19 cellular contexts compared by ENCODE assay signal in the genomic region with DNA sequence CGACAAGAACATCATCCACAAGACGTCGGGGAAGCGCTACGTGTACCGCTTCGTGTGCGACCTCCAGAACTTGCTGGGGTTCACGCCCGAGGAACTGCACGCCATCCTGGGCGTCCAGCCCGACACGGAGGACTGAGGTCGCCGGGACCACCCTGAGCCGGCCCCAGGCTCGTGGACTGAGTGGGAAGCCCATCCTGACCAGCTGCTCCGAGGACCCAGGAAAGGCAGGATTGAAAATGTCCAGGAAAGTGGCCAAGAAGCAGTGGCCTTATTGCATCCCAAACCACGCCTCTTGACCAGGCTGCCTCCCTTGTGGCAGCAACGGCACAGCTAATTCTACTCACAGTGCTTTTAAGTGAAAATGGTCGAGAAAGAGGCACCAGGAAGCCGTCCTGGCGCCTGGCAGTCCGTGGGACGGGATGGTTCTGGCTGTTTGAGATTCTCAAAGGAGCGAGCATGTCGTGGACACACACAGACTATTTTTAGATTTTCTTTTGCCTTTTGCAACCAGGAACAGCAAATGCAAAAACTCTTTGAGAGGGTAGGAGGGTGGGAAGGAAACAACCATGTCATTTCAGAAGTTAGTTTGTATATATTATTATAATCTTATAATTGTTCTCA. TPM values are rescaled to one million over a fixed set of nuclear protein-coding genes. Genes with fewer than 3 reads are reported as not detected.
DNase-seq lines count a peak whose midpoint lies in the region; ATAC-seq and TF ChIP-seq lines count a peak whose summit lies in the region.
"Had no signal": no experiment of that assay in that cellular context is flagged by ENCODE, and none has a peak within 500 bp of the region (broad histone marks: within the 10 kb centered on the region; RNA-seq: fewer than 3 reads in every experiment).

No MANE protein-coding gene starts in this region.

- peak overlapping the region in 1 of 7 donors; percentile 35 for H3K27ac Mint-ChIP-seq in CD4-positive, alpha-beta memory T cell
- H3K27ac Mint-ChIP-seq: activated naive CD8-positive, alpha-beta T cell treated with anti-CD3 and anti-CD28 coated beads for 36 hours; naive B cell; stimulated activated memory B cell treated with anti-CD40 and anti-IgM and Interleukin-4, amounts not matched to agents 10 μg/mL and 1 μg/mL and 100 μg/mL, for 72 hours; T-helper 17 cell had no signal

- 0 out of 2 replicates have a peak overlapping the region, but pooled peaks have one; percentile 8 for H3K56ac ChIP-seq in IMR-90 (ENCODE audit: extremely low read depth, insufficient read depth, low read length)

- peaks cover 54% of the 10 kb centered on the region for H3K36me3 ChIP-seq in IMR-90 (ENCODE audit: control insufficient read depth, insufficient read depth, low read length)
- peaks cover 22 to 43% of the 10 kb centered on the region in 2 donors for H3K36me3 ChIP-seq in esophagus (ENCODE audit: control insufficient read depth in 2 of 2, insufficient read depth in 2 of 2, low read length in 1 of 2)
- H3K36me3 ChIP-seq in right lobe of liver, result peaks cover 12 to 61% (median 56%) of the 10 kb centered on the region in 4 donors
- peaks cover 27 to 76% (median 70%) of the 10 kb centered on the region in 6 donors for H3K36me3 ChIP-seq in spleen
- peaks cover 63% of the 10 kb centered on the region for H3K36me3 ChIP-seq in suprapubic skin
- H3K36me3 ChIP-seq in CD4-positive, alpha-beta memory T cell (ENCODE audit: insufficient read depth, low read length), result peaks cover 51% of the 10 kb centered on the region

- H3K4me3 ChIP-seq in IMR-90 (ENCODE audit: insufficient read depth, low read depth, low read length) (no peak overlapping the region), esophagus (ENCODE audit: low read depth in 1 of 2, low read length in 2 of 2) (no peak overlapping the region), right lobe of liver (no peak overlapping the region), spleen (no peak overlapping the region), suprapubic skin (no peak overlapping the region)
- no peak overlapping the region for H3K4me3 ChIP-seq in CD4-positive, alpha-beta memory T cell (ENCODE audit: low read length in 2 of 2)

- peak overlapping the region; percentile 42 for H3K14ac ChIP-seq in IMR-90 (replicated peaks; ENCODE audit: low read depth, low read length)

- BruUV-seq in IMR-90 (replicated peaks; lab: Mats Ljungman, UMichigan), result no TSS peak

- no peak for TF ChIP-seq RAD21 in IMR-90 (IDR thresholded peaks at IDR 0.05; ENCODE audit: low read length)

- in situ Hi-C loops in IMR-90 (cut with MboI; ENCODE audit: low sequenced_read_pairs), result no loop called here

- TF ChIP-seq CTCF in IMR-90 (conservative IDR thresholded peaks at IDR 0.05; ENCODE audit: low read depth, low read length) (no peak), right lobe of liver (IDR thresholded peaks at IDR 0.05) (no peak), spleen (IDR thresholded peaks at IDR 0.05 in 8 of 11, conservative IDR thresholded peaks at IDR 0.05 in 3 of 11) (no peak), suprapubic skin (IDR thresholded peaks at IDR 0.05) (no peak)

- DNase-seq in IMR-90 (no peak), right lobe of liver (peak in 1 of 3 donors; percentile 25), spleen (no peak), suprapubic skin (ENCODE audit: low spot score in 2 of 2) (no peak), NCI-H146 (lab: John Stamatoyannopoulos, UW) (no peak)
- DNase-seq in CD4-positive, alpha-beta memory T cell, result no peak
- DNase-seq: ACHN; activated CD4-positive, alpha-beta T cell treated with anti-CD3 and anti-CD28 coated beads for 1 hour; activated naive CD8-positive, alpha-beta T cell treated with anti-CD3 and anti-CD28 coated beads for 36 hours; activated T-cell treated with anti-CD3 and anti-CD28 coated beads for 4 hours; H7; naive B cell; NCI-H1436; NCI-H446 treated with DMSO at 0.1 percent for 48 hours; T-helper 17 cell had no signal

- no peak overlapping the region for H2AFZ ChIP-seq in IMR-90 (replicated peaks; ENCODE audit: low read length, poor library complexity)

- peak overlapping the region; percentile 47 for H2AK9ac ChIP-seq in IMR-90 (replicated peaks; ENCODE audit: low read depth, low read length, poor library complexity)

- no peak for TF ChIP-seq EP300 in suprapubic skin (IDR thresholded peaks at IDR 0.05)

- peak overlapping the region; percentile 86 for H3K27ac ChIP-seq in IMR-90 (ENCODE audit: insufficient read depth, low read length)
- peak overlapping the region; percentile 50 to 82 for H3K27ac ChIP-seq in esophagus (ENCODE audit: low read depth in 2 of 2, low read length in 1 of 2)
- H3K27ac ChIP-seq in right lobe of liver, result peak overlapping the region; percentile 82 to 97 (median 97)
- H3K27ac ChIP-seq in spleen, result peak overlapping the region in 6 of 8 donors; percentile 31 to 64 (median 47)
- H3K27ac ChIP-seq in suprapubic skin, result no peak overlapping the region
- H3K27ac ChIP-seq in CD4-positive, alpha-beta memory T cell (ENCODE audit: low read depth, low read length), result no peak overlapping the region
- H3K27ac ChIP-seq: KMS-11 had no signal

- 61% methylated on average over 14 of the region's 28 CpGs; no CpG with 5 or more reads in 1 of the 2 experiments for WGBS in IMR-90 (ENCODE audit: extremely low coverage in 2 of 2, insufficient read length in 1 of 2), 2 experiments
- WGBS in esophagus, 2 donors, result 75 to 79% methylated on average over 28 of the region's 28 CpGs
- WGBS in right lobe of liver (ENCODE audit: insufficient coverage, low coverage, low lambda C conversion rate, missing lambda C conversion rate), result 81% methylated on average over 16 of the region's 28 CpGs
- WGBS in spleen, 5 donors, result 64 to 82% (median 82%) methylated on average over 26 to 28 of the region's 28 CpGs
- WGBS in suprapubic skin, result 78% methylated on average over 28 of the region's 28 CpGs

- no peaks in the 10 kb centered on the region for H3K27me3 ChIP-seq in IMR-90 (ENCODE audit: control insufficient read depth, insufficient read depth, low read length)
- H3K27me3 ChIP-seq in esophagus (ENCODE audit: control insufficient read depth in 1 of 2, insufficient read depth in 2 of 2, low read length in 2 of 2), result no peaks in the 10 kb centered on the region
- no peaks in the 10 kb centered on the region for H3K27me3 ChIP-seq in right lobe of liver
- no peaks in the 10 kb centered on the region for H3K27me3 ChIP-seq in spleen (replicated peaks in 1 of 7)
- no peaks in the 10 kb centered on the region for H3K27me3 ChIP-seq in suprapubic skin
- H3K27me3 ChIP-seq in CD4-positive, alpha-beta memory T cell (ENCODE audit: insufficient read depth, low read length), result no peaks in the 10 kb centered on the region

- TF ChIP-seq POLR2A in IMR-90 (IDR thresholded peaks at IDR 0.05; ENCODE audit: low read depth, low read length) (no peak), right lobe of liver (IDR thresholded peaks at IDR 0.05) (no peak), spleen (IDR thresholded peaks at IDR 0.05) (no peak), suprapubic skin (IDR thresholded peaks at IDR 0.05) (no peak)

- peak overlapping the region; percentile 54 for H3K9ac ChIP-seq in IMR-90 (ENCODE audit: low read depth, low read length)
- H3K9ac ChIP-seq: KMS-11 had no signal

- H4K91ac ChIP-seq in IMR-90 (ENCODE audit: insufficient read depth, low read depth, low read length), result peak overlapping the region; percentile 35

- POLR2A ChIA-PET in IMR-90 (lab: Charles Lee; ENCODE audit: unreplicated experiment), result no interaction called here
- POLR2A ChIA-PET in CD4-positive, alpha-beta memory T cell (lab: Charles Lee; ENCODE audit: partially characterized antibody), result interaction anchor here (1.1 kb wide), 1 partner anchor 315 kb away, joined by 3 read pairs; no protein-coding TSS in a partner anchor

- peaks cover 12% of the 10 kb centered on the region for H4K20me1 ChIP-seq in IMR-90 (ENCODE audit: insufficient read depth, low read length)

- H2BK20ac ChIP-seq in IMR-90 (ENCODE audit: low read depth, low read length), result peak overlapping the region; percentile 18

- CTCF ChIA-PET in IMR-90 (lab: Yijun Ruan, JAX), result interaction anchor here (1.3 kb wide), 1 partner anchor 15 kb away, joined by 3 read pairs; no protein-coding TSS in a partner anchor
- CTCF ChIA-PET in CD4-positive, alpha-beta memory T cell (lab: Charles Lee; ENCODE audit: partially characterized antibody), result interaction anchor here (0.9 kb wide), 1 partner anchor 10 kb away, joined by 3 read pairs; no protein-coding TSS in a partner anchor

- peaks cover 65 to 67% of the 10 kb centered on the region in 2 donors for H3K36me3 Mint-ChIP-seq in CD4-positive, alpha-beta memory T cell

- intact Hi-C loops in IMR-90 (cut with micrococcal nuclease), result loop anchor here (5.0 kb wide), 4 partner anchors 99 to 304 kb away; no protein-coding TSS in a partner anchor
- intact Hi-C loops in right lobe of liver (cut with DNase I), result loop anchor here in 1 of 2 donors (10.0 kb wide), 1 partner anchor 82 kb away; no protein-coding TSS in a partner anchor
- intact Hi-C loops in spleen (cut with DNase I; ENCODE audit: low total_unique reads), result loop anchor here (5.0 kb wide), 1 partner anchor 164 kb away; no protein-coding TSS in a partner anchor
- intact Hi-C loops in CD4-positive, alpha-beta memory T cell (cut with micrococcal nuclease), result no loop called here

- H3K9me1 ChIP-seq in IMR-90 (ENCODE audit: insufficient read depth, low read length), result peaks cover 29% of the 10 kb centered on the region

- H2BK120ac ChIP-seq in IMR-90 (ENCODE audit: low read depth, low read length), result peak overlapping the region; percentile 31

- no peak for ATAC-seq in IMR-90 (ENCODE audit: low read depth)
- ATAC-seq in right lobe of liver, result peak in 2 of 4 donors; percentile 3 to 8
- no peak for ATAC-seq in GM21381 (IDR thresholded peaks at IDR 0.05; ENCODE audit: unreplicated experiment)
- ATAC-seq: stimulated activated memory B cell treated with anti-CD40 and anti-IgM and Interleukin-4, amounts not matched to agents 10 μg/mL and 1 μg/mL and 100 μg/mL, for 72 hours; T-helper 17 cell had no signal

- peak overlapping the region; percentile 36; the same call in 1 of the 3 replicates for H2BK15ac ChIP-seq in IMR-90 (ENCODE audit: low read depth, low read length)

- H3K18ac ChIP-seq in IMR-90 (ENCODE audit: low read depth, low read length), result peak overlapping the region; percentile 49

- H3K79me1 ChIP-seq in IMR-90 (ENCODE audit: low read depth in 1 of 2, low read length in 2 of 2), result peaks cover 34 to 55% of the 10 kb centered on the region in 2 experiments

- H3K27me3 Mint-ChIP-seq in CD4-positive, alpha-beta memory T cell, result no peaks in the 10 kb centered on the region
- H3K27me3 Mint-ChIP-seq: activated naive CD8-positive, alpha-beta T cell treated with anti-CD3 and anti-CD28 coated beads for 36 hours; naive B cell; stimulated activated memory B cell treated with anti-CD40 and anti-IgM and Interleukin-4, amounts not matched to agents 10 μg/mL and 1 μg/mL and 100 μg/mL, for 72 hours; T-helper 17 cell had no signal

- dilution Hi-C loops in IMR-90 (cut with HindIII; ENCODE audit: low sequenced_read_pairs, unreplicated experiment), result no loop called here

- peak overlapping the region; percentile 79 for H2AK5ac ChIP-seq in IMR-90 (ENCODE audit: low read depth, low read length)

- H3K4me2 ChIP-seq in IMR-90 (ENCODE audit: low read depth, low read length), result no peak overlapping the region; the same call in 1 of the 2 replicates
- H3K4me2 ChIP-seq: KMS-11 had no signal

- peak overlapping the region; percentile 92 for H3K4ac ChIP-seq in IMR-90 (ENCODE audit: low read depth, low read length)

- H3K4me1 ChIP-seq in IMR-90 (ENCODE audit: control insufficient read depth, insufficient read depth, low read length) (peaks cover 26% of the 10 kb centered on the region), esophagus (ENCODE audit: control insufficient read depth in 2 of 2, insufficient read depth in 2 of 2, low read length in 1 of 2) (peaks cover 0 to 22% of the 10 kb centered on the region in 2 donors), right lobe of liver (peaks cover 0 to 73% (median 23%) of the 10 kb centered on the region in 4 donors), spleen (peaks cover 0 to 52% (median 20%) of the 10 kb centered on the region in 6 donors), suprapubic skin (peaks cover 24% of the 10 kb centered on the region)
- no peaks in the 10 kb centered on the region for H3K4me1 ChIP-seq in CD4-positive, alpha-beta memory T cell (ENCODE audit: insufficient read depth, low read length)

- H3K23ac ChIP-seq in IMR-90 (ENCODE audit: low read depth, low read length), result peak overlapping the region; percentile 18; the same call in 1 of the 2 replicates

- no peaks in the 10 kb centered on the region for H3K4me1 Mint-ChIP-seq in CD4-positive, alpha-beta memory T cell
- H3K4me1 Mint-ChIP-seq: activated naive CD8-positive, alpha-beta T cell treated with anti-CD3 and anti-CD28 coated beads for 36 hours; naive B cell; stimulated activated memory B cell treated with anti-CD40 and anti-IgM and Interleukin-4, amounts not matched to agents 10 μg/mL and 1 μg/mL and 100 μg/mL, for 72 hours; T-helper 17 cell had no signal

- H3K9me3 ChIP-seq in IMR-90 (ENCODE audit: control insufficient read depth, insufficient read depth, low read length), result peaks cover 2% of the 10 kb centered on the region; the same call in 1 of the 2 replicates
- H3K9me3 ChIP-seq in esophagus (ENCODE audit: control insufficient read depth in 2 of 2, insufficient read depth in 1 of 2, low read depth in 1 of 2, low read length in 1 of 2), result no peaks in the 10 kb centered on the region
- H3K9me3 ChIP-seq in right lobe of liver, result no peaks in the 10 kb centered on the region
- peaks cover 0 to 25% (median 13%) of the 10 kb centered on the region in 8 donors for H3K9me3 ChIP-seq in spleen
- no peaks in the 10 kb centered on the region for H3K9me3 ChIP-seq in suprapubic skin
- no peaks in the 10 kb centered on the region for H3K9me3 ChIP-seq in CD4-positive, alpha-beta memory T cell (ENCODE audit: control insufficient read depth in 1 of 2, low read length in 2 of 2)

- peaks cover 0 to 13% (median 9%) of the 10 kb centered on the region in 8 donors for H3K9me3 Mint-ChIP-seq in CD4-positive, alpha-beta memory T cell
- H3K9me3 Mint-ChIP-seq: activated naive CD8-positive, alpha-beta T cell treated with anti-CD3 and anti-CD28 coated beads for 36 hours; stimulated activated memory B cell treated with anti-CD40 and anti-IgM and Interleukin-4, amounts not matched to agents 10 μg/mL and 1 μg/mL and 100 μg/mL, for 72 hours had no signal

- peak overlapping the region; percentile 58 for H2BK5ac ChIP-seq in IMR-90 (ENCODE audit: low read depth, low read length, poor library complexity, severe bottlenecking)

- peak overlapping the region; percentile 22 to 62; a peak in 3 of 4 replicates for H4K8ac ChIP-seq in IMR-90 (ENCODE audit: low read depth in 2 of 2, low read length in 2 of 2)

- H3K4me3 Mint-ChIP-seq in CD4-positive, alpha-beta memory T cell, result no peak overlapping the region
- H3K4me3 Mint-ChIP-seq: activated naive CD8-positive, alpha-beta T cell treated with anti-CD3 and anti-CD28 coated beads for 36 hours; naive B cell; stimulated activated memory B cell treated with anti-CD40 and anti-IgM and Interleukin-4, amounts not matched to agents 10 μg/mL and 1 μg/mL and 100 μg/mL, for 72 hours; T-helper 17 cell had no signal

- peak overlapping the region; percentile 50 for H4K5ac ChIP-seq in IMR-90 (ENCODE audit: low read depth, low read length)

RNA-seq across cellular contexts. Expression of gene ETS2, which starts 17.1 kb away (rescaled TPM):
- total RNA-seq in IMR-90 (2012; rRNA removed), result 20.6 and 21.7 TPM in 2 replicates
- polyA plus RNA-seq in IMR-90 (2012; rRNA removed), result 21.3 and 22.8 TPM in 2 replicates
- 18.3 and 18.4 TPM in 2 replicates for polyA plus RNA-seq in IMR-90 (2012; cell fraction: cytosol; rRNA removed)
- polyA plus RNA-seq in IMR-90 (2012; cell fraction: nucleus; rRNA removed; ENCODE audit: low replicate concordance), result 42.7 and 92.6 TPM in 2 replicates
- polyA plus RNA-seq in esophagus, result 10 to 100 TPM; 33.6 to 53.3 TPM
- total RNA-seq in right lobe of liver, result 100 to 1,000 TPM in 4 of 6 experiments, 10 to 100 TPM in 2; 38.3 to 252 (median 129) TPM
- 100 to 1,000 TPM; 287 to 590 (median 388) TPM for total RNA-seq in spleen
- polyA plus RNA-seq in spleen, result 100 to 1,000 TPM in 1 of 3 donors, 10 to 100 TPM in 2; 44.4 to 113 (median 44.6) TPM
- 100 to 1,000 TPM; 198 to 510 (median 416) TPM for total RNA-seq in suprapubic skin
- total RNA-seq in CD4-positive, alpha-beta memory T cell, result 10 to 100 TPM; 14.6 to 15.2 TPM
- 1 to 10 TPM; 3.0 to 8.6 TPM for polyA plus RNA-seq in CD4-positive, alpha-beta memory T cell

Comparison
In these comparisons a context has a peak if more than half of its experiments do, and no peak if none do; other contexts are left out.
1. H3K27ac ChIP-seq: peak in IMR-90 (single experiment), esophagus (2 of 2), right lobe of liver (3 of 3) and spleen (6 of 8); none in suprapubic skin (single experiment) and CD4-positive, alpha-beta memory T cell (single experiment).